In the genomic region with DNA sequence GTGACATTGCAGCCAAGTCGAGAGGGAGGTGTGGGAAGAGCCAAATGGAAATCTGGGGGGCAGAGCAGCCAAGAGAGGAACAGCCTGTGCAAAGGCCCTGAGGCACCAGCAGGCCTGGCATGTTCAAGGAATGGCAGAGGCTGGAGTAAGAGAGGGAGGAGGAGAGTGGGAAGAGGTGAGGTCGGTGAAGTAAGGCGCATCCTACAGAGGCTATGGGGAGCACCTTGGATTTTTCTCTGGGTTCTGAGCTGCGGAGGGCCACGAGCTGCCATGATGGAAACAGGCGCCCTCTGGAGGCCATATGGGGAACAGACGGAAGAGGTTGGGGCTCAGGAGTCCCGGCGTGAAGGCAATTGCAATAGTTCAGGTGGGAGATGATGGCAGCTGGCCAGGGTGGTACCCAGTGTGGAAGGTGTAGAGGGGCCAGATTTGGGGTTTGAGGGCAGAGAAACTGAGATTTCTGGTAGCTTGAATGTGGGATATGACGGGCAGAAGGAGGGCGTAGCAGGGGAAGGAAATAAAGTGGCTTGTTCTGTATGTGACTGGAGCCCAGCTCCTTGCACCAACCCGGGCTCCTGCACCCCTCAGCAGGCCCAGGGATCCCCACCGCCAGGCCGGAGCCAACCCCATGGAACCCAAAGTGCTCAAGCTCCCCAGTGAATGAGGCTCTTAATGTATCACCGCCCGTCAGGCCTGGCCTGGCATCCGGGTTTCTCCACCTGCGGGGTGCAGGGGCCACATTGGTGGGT, we compare ENCODE assay signal across 6 cellular contexts. TPM values are rescaled to one million over a fixed set of nuclear protein-coding genes. Genes with fewer than 3 reads are reported as not detected.
DNase-seq lines count a peak whose midpoint lies in the region; ATAC-seq and TF ChIP-seq lines count a peak whose summit lies in the region.

No MANE protein-coding gene starts in this region.

- H3K27me3 ChIP-seq in fibroblast of lung (ENCODE audit: control insufficient read depth, insufficient read depth, low read length), result no peaks in the 10 kb centered on the region

- no peaks in the 10 kb centered on the region for H3K36me3 ChIP-seq in fibroblast of lung (ENCODE audit: control insufficient read depth, insufficient read depth, low read length)

- H4K20me1 ChIP-seq in fibroblast of lung (ENCODE audit: control insufficient read depth, extremely low read depth, insufficient read depth, low read length), result no peaks in the 10 kb centered on the region

- H3K4me3 ChIP-seq in fibroblast of lung (replicated peaks in 1 of 4; ENCODE audit: control extremely low read depth in 1 of 4, insufficient read depth in 1 of 4, low read depth in 3 of 4, low read length in 4 of 4), result no peak overlapping the region

- DNase-seq in HFFc6 (no peak), UCSD-AML1 (lab: John Stamatoyannopoulos, UW; ENCODE audit: unreplicated experiment) (peak; percentile 47), fibroblast of lung (ENCODE audit: low read depth in 2 of 2) (no peak), GF-D8 (lab: John Stamatoyannopoulos, UW) (no peak), cerebellar cortex (ENCODE audit: low spot score) (no peak)
- DNase-seq in stimulated activated naive B cell treated with anti-CD40 and anti-IgM and Interleukin-4, amounts not matched to agents 10 μg/mL and 1 μg/mL and 100 μg/mL, for 72 hours, result no peak

- H3K9me3 ChIP-seq in fibroblast of lung (ENCODE audit: control insufficient read depth, insufficient read depth, low read depth, low read length), result no peaks in the 10 kb centered on the region

- H3K9ac ChIP-seq in fibroblast of lung (ENCODE audit: insufficient read depth, low read length), result no peak overlapping the region

- H3K9me3 Mint-ChIP-seq in HFFc6, result no peaks in the 10 kb centered on the region
- no peaks in the 10 kb centered on the region for H3K9me3 Mint-ChIP-seq in stimulated activated naive B cell treated with anti-CD40 and anti-IgM and Interleukin-4, amounts not matched to agents 10 μg/mL and 1 μg/mL and 100 μg/mL, for 72 hours

- no peak overlapping the region for H3K27ac ChIP-seq in fibroblast of lung (ENCODE audit: insufficient read depth, low read length)

- H3K27ac Mint-ChIP-seq in HFFc6, result no peak overlapping the region
- H3K27ac Mint-ChIP-seq in stimulated activated naive B cell treated with anti-CD40 and anti-IgM and Interleukin-4, amounts not matched to agents 10 μg/mL and 1 μg/mL and 100 μg/mL, for 72 hours, result no peak overlapping the region

- peaks cover 6% of the 10 kb centered on the region; the same call in 1 of the 2 replicates for H3K36me3 Mint-ChIP-seq in HFFc6 (ENCODE audit: low read depth)
- peaks cover 0 to 2% of the 10 kb centered on the region in 2 donors for H3K36me3 Mint-ChIP-seq in stimulated activated naive B cell treated with anti-CD40 and anti-IgM and Interleukin-4, amounts not matched to agents 10 μg/mL and 1 μg/mL and 100 μg/mL, for 72 hours

- H3K4me1 ChIP-seq in fibroblast of lung (ENCODE audit: control insufficient read depth, extremely low read depth, insufficient read depth, low read length), result no peaks in the 10 kb centered on the region

- no peak overlapping the region for H2AFZ ChIP-seq in fibroblast of lung (ENCODE audit: low read length)

- TF ChIP-seq CTCF in HFFc6 (IDR thresholded peaks at IDR 0.05) (peak; percentile 81), fibroblast of lung (conservative IDR thresholded peaks at IDR 0.05 in 1 of 2, IDR thresholded peaks at IDR 0.05 in 1 of 2; ENCODE audit: low read depth in 1 of 2, low read length in 2 of 2) (peak; percentile 53 to 74)

- H3K79me2 ChIP-seq in fibroblast of lung (ENCODE audit: control insufficient read depth, insufficient read depth, low read length), result no peaks in the 10 kb centered on the region

- H3K27me3 Mint-ChIP-seq in HFFc6 (ENCODE audit: insufficient read depth), result no peaks in the 10 kb centered on the region; the same call in 1 of the 2 replicates
- H3K27me3 Mint-ChIP-seq in stimulated activated naive B cell treated with anti-CD40 and anti-IgM and Interleukin-4, amounts not matched to agents 10 μg/mL and 1 μg/mL and 100 μg/mL, for 72 hours, result no peaks in the 10 kb centered on the region

- no peak overlapping the region for H3K4me3 Mint-ChIP-seq in HFFc6
- no peak overlapping the region for H3K4me3 Mint-ChIP-seq in stimulated activated naive B cell treated with anti-CD40 and anti-IgM and Interleukin-4, amounts not matched to agents 10 μg/mL and 1 μg/mL and 100 μg/mL, for 72 hours

- H3K4me2 ChIP-seq in fibroblast of lung (ENCODE audit: extremely low read depth, insufficient read depth, low read length), result no peak overlapping the region

- H3K4me1 Mint-ChIP-seq in HFFc6 (ENCODE audit: low read depth), result peaks cover 8% of the 10 kb centered on the region
- H3K4me1 Mint-ChIP-seq in stimulated activated naive B cell treated with anti-CD40 and anti-IgM and Interleukin-4, amounts not matched to agents 10 μg/mL and 1 μg/mL and 100 μg/mL, for 72 hours, result peaks cover 0 to 2% of the 10 kb centered on the region in 2 donors

- peak; percentile 71 to 81 for ATAC-seq in stimulated activated naive B cell treated with anti-CD40 and anti-IgM and Interleukin-4, amounts not matched to agents 10 μg/mL and 1 μg/mL and 100 μg/mL, for 72 hours (replicated peaks)

RNA-seq across cellular contexts. Expression of a gene that starts 20.5 kb away (rescaled TPM):
- total RNA-seq in HFFc6 (2021; fragmentation: NEBNext Ultra II Directional; extraction: Animal tissue kit (Norgen Biotek cat#: 25700)), result 10 to 100 TPM; 53.6 to 60.8 (median 58.3) TPM
- 52.9 and 56.0 TPM in 2 replicates for total RNA-seq in fibroblast of lung
- 33.7 and 39.9 TPM in 2 replicates for polyA plus RNA-seq in fibroblast of lung
- 49.4 and 56.7 TPM in 2 replicates for polyA plus RNA-seq in fibroblast of lung (2012)
- 136 TPM in 2 replicates for polyA minus RNA-seq in fibroblast of lung (ENCODE audit: low replicate concordance)

RNA-seq across cellular contexts. Expression of a gene that starts 20.9 kb away (rescaled TPM):
- 10 to 100 TPM; 31.4 to 36.8 (median 33.2) TPM for total RNA-seq in HFFc6 (2021; fragmentation: NEBNext Ultra II Directional; extraction: Animal tissue kit (Norgen Biotek cat#: 25700))
- 9.8 and 12.2 TPM in 2 replicates for total RNA-seq in fibroblast of lung
- 11.8 and 15.1 TPM in 2 replicates for polyA plus RNA-seq in fibroblast of lung
- polyA plus RNA-seq in fibroblast of lung (2012), result 16.8 and 19.6 TPM in 2 replicates
- 7.3 and 9.9 TPM in 2 replicates for polyA minus RNA-seq in fibroblast of lung (ENCODE audit: low replicate concordance)

RNA-seq across cellular contexts. Expression of a gene that starts 21.7 kb away (rescaled TPM):
- total RNA-seq in HFFc6 (2021; fragmentation: NEBNext Ultra II Directional; extraction: Animal tissue kit (Norgen Biotek cat#: 25700)), result 100 to 1,000 TPM; 263 to 310 (median 281) TPM
- total RNA-seq in fibroblast of lung, result 171 and 281 TPM in 2 replicates
- polyA plus RNA-seq in fibroblast of lung, result 107 and 114 TPM in 2 replicates
- 124 and 153 TPM in 2 replicates for polyA plus RNA-seq in fibroblast of lung (2012)
- 345 and 412 TPM in 2 replicates for polyA minus RNA-seq in fibroblast of lung (ENCODE audit: low replicate concordance)

RNA-seq across cellular contexts. Expression of a gene that starts 49.8 kb away (rescaled TPM):
- 10 to 100 TPM; 35.3 to 42.2 (median 38.4) TPM for total RNA-seq in HFFc6 (2021; fragmentation: NEBNext Ultra II Directional; extraction: Animal tissue kit (Norgen Biotek cat#: 25700))
- 8.2 and 11.6 TPM in 2 replicates for total RNA-seq in fibroblast of lung
- 8.1 and 10.8 TPM in 2 replicates for polyA plus RNA-seq in fibroblast of lung
- 15.0 and 22.3 TPM in 2 replicates for polyA plus RNA-seq in fibroblast of lung (2012)
- polyA minus RNA-seq in fibroblast of lung (ENCODE audit: low replicate concordance), result 30.1 and 48.5 TPM in 2 replicates
